1 cellular context compared by ENCODE assay signal in genomic region chr21:37484535-37485474, GRCh38.
TF ChIP-seq lines count a peak whose summit lies in the region.

No MANE protein-coding gene starts in this region.

TF ChIP-seq in H1, 55 proteins besides CTCF, POLR2A, EP300 and RAD21 (continued from another document):
- TF ChIP-seq JUN (IDR thresholded peaks at IDR 0.05; ENCODE audit: low read depth, low read length), result no peak
- no peak for TF ChIP-seq MAFK (IDR thresholded peaks at IDR 0.05; ENCODE audit: low read depth, low read length)
- TF ChIP-seq RXRA (IDR thresholded peaks at IDR 0.05; ENCODE audit: insufficient read depth, low read depth, low read length), result no peak
- TF ChIP-seq GTF2F1 (IDR thresholded peaks at IDR 0.05; ENCODE audit: borderline replicate concordance, low read depth, low read length), result no peak
- no peak for TF ChIP-seq EGR1 (IDR thresholded peaks at IDR 0.05; ENCODE audit: borderline replicate concordance, low read depth, low read length)
- TF ChIP-seq BACH1 (IDR thresholded peaks at IDR 0.05; ENCODE audit: low read length), result no peak
- no peak for TF ChIP-seq GABPA (IDR thresholded peaks at IDR 0.05; ENCODE audit: borderline replicate concordance, insufficient read depth, low read length)
- no peak for TF ChIP-seq SRF (IDR thresholded peaks at IDR 0.05; ENCODE audit: low read depth, low read length)
- TF ChIP-seq SIX5 (IDR thresholded peaks at IDR 0.05; ENCODE audit: low read depth, low read length), result no peak
- TF ChIP-seq CHD7 (IDR thresholded peaks at IDR 0.05; ENCODE audit: insufficient replicate concordance, low read length), result no peak
- no peak for TF ChIP-seq ZNF274 (IDR thresholded peaks at IDR 0.05; ENCODE audit: borderline replicate concordance, extremely low read depth, low read length)
